In genomic region chr1:110783292-110783918, GRCh38 we compare ENCODE assay signal across 8 cellular contexts.
DNase-seq lines count a peak whose midpoint lies in the region; ATAC-seq and TF ChIP-seq lines count a peak whose summit lies in the region.

No MANE protein-coding gene starts in this region.

- TF ChIP-seq CTCF in BE2C (IDR thresholded peaks at IDR 0.05; ENCODE audit: low read depth, low read length), result peak; percentile 99

- H3K36me3 Mint-ChIP-seq in activated CD4-positive, alpha-beta T cell treated with anti-CD3 and anti-CD28 coated beads, Interleukin-2, amount 10 ng/mL, durations not matched to agents 24 days and 14 days (ENCODE audit: low read depth), result no peaks in the 10 kb centered on the region
- H3K36me3 Mint-ChIP-seq in stimulated activated effector memory CD8-positive, alpha-beta T cell treated with anti-CD3 and anti-CD28 coated beads, Interleukin-12 subunit alpha, Interleukin-12 subunit beta, amount 100 ng/mL, for 72 hours, result no peaks in the 10 kb centered on the region

- H3K36me3 ChIP-seq in BE2C, result no peaks in the 10 kb centered on the region
- H3K36me3 ChIP-seq in HAP-1 (replicated peaks), result no peaks in the 10 kb centered on the region

- intact Hi-C loops in activated CD4-positive, alpha-beta T cell treated with anti-CD3 and anti-CD28 coated beads, Interleukin-2, amount 10 ng/mL, durations not matched to agents 24 days and 14 days (cut with micrococcal nuclease), result loop anchor here (1.0 to 10.0 kb wide), 6 partner anchors 17 to 379 kb away; partner anchors contain the start of gene LAMTOR5

- H3K27me3 ChIP-seq in BE2C, result peaks cover 10% of the 10 kb centered on the region
- H3K27me3 ChIP-seq in HAP-1 (ENCODE audit: low read depth), result no peaks in the 10 kb centered on the region

- no peak overlapping the region for H3K4me3 ChIP-seq in BE2C (ENCODE audit: low read depth, low read length)
- H3K4me3 ChIP-seq in HAP-1, result no peak overlapping the region

- H3K27ac Mint-ChIP-seq in activated CD4-positive, alpha-beta T cell treated with anti-CD3 and anti-CD28 coated beads, Interleukin-2, amount 10 ng/mL, durations not matched to agents 24 days and 14 days, result no peak overlapping the region
- no peak overlapping the region for H3K27ac Mint-ChIP-seq in stimulated activated effector memory CD8-positive, alpha-beta T cell treated with anti-CD3 and anti-CD28 coated beads, Interleukin-12 subunit alpha, Interleukin-12 subunit beta, amount 100 ng/mL, for 72 hours

- in situ Hi-C loops in HAP-1 (cut with MboI; ENCODE audit: low sequenced_read_pairs), result loop anchor here (10.0 kb wide), 1 partner anchor 259 kb away; no protein-coding TSS in a partner anchor

- peaks cover under 1% of the 10 kb centered on the region for H3K9me3 Mint-ChIP-seq in activated CD4-positive, alpha-beta T cell treated with anti-CD3 and anti-CD28 coated beads, Interleukin-2, amount 10 ng/mL, durations not matched to agents 24 days and 14 days
- no peaks in the 10 kb centered on the region for H3K9me3 Mint-ChIP-seq in stimulated activated effector memory CD8-positive, alpha-beta T cell treated with anti-CD3 and anti-CD28 coated beads, Interleukin-12 subunit alpha, Interleukin-12 subunit beta, amount 100 ng/mL, for 72 hours

- H3K27me3 Mint-ChIP-seq in activated CD4-positive, alpha-beta T cell treated with anti-CD3 and anti-CD28 coated beads, Interleukin-2, amount 10 ng/mL, durations not matched to agents 24 days and 14 days, result peaks cover 9% of the 10 kb centered on the region

- H3K4me1 Mint-ChIP-seq in activated CD4-positive, alpha-beta T cell treated with anti-CD3 and anti-CD28 coated beads, Interleukin-2, amount 10 ng/mL, durations not matched to agents 24 days and 14 days, result peaks cover 44% of the 10 kb centered on the region
- peaks cover 56% of the 10 kb centered on the region for H3K4me1 Mint-ChIP-seq in stimulated activated effector memory CD8-positive, alpha-beta T cell treated with anti-CD3 and anti-CD28 coated beads, Interleukin-12 subunit alpha, Interleukin-12 subunit beta, amount 100 ng/mL, for 72 hours

- ATAC-seq in stimulated activated effector memory CD8-positive, alpha-beta T cell treated with anti-CD3 and anti-CD28 coated beads, Interleukin-12 subunit alpha, Interleukin-12 subunit beta, amount 100 ng/mL, for 72 hours, result peak; percentile 62
- no peak for ATAC-seq in GM21576 (IDR thresholded peaks at IDR 0.05; ENCODE audit: unreplicated experiment)

- DNase-seq in BE2C (peak; percentile 45), HAP-1 (ENCODE audit: low spot score in 2 of 2) (peak; percentile 28 to 42), NCI-H510A treated with DMSO at 0.1 percent for 48 hours (lab: John Stamatoyannopoulos, UW) (peak; percentile 82), lung microvascular endothelial cell (ENCODE audit: low read depth in 2 of 2) (peak; percentile 61 to 70)
- peak; percentile 90 for DNase-seq in activated CD4-positive, alpha-beta T cell treated with anti-CD3 and anti-CD28 coated beads, Interleukin-2, amount 10 ng/mL, durations not matched to agents 24 days and 14 days
- DNase-seq in effector CD4-positive, alpha-beta T cell, result peak; percentile 46
- DNase-seq in stimulated activated effector memory CD8-positive, alpha-beta T cell treated with anti-CD3 and anti-CD28 coated beads, Interleukin-12 subunit alpha, Interleukin-12 subunit beta, amount 100 ng/mL, for 72 hours (ENCODE audit: low spot score in 2 of 2), result peak; percentile 27 to 68

- H3K9me3 ChIP-seq in BE2C, result peaks cover 3% of the 10 kb centered on the region; the same call in 1 of the 2 replicates
- no peaks in the 10 kb centered on the region for H3K9me3 ChIP-seq in HAP-1

- no peaks in the 10 kb centered on the region for H3K4me1 ChIP-seq in BE2C
- H3K4me1 ChIP-seq in HAP-1, result no peaks in the 10 kb centered on the region

- no peak overlapping the region for H3K4me3 Mint-ChIP-seq in activated CD4-positive, alpha-beta T cell treated with anti-CD3 and anti-CD28 coated beads, Interleukin-2, amount 10 ng/mL, durations not matched to agents 24 days and 14 days
- no peak overlapping the region for H3K4me3 Mint-ChIP-seq in stimulated activated effector memory CD8-positive, alpha-beta T cell treated with anti-CD3 and anti-CD28 coated beads, Interleukin-12 subunit alpha, Interleukin-12 subunit beta, amount 100 ng/mL, for 72 hours

Comparison
In these comparisons a context has a peak if more than half of its experiments do, and no peak if none do; other contexts are left out.
1. DNase-seq: peak in every context shown above with its lines; median percentile 90 in activated CD4-positive, alpha-beta T cell treated with anti-CD3 and anti-CD28 coated beads, Interleukin-2, amount 10 ng/mL, durations not matched to agents 24 days and 14 days; 82 in NCI-H510A treated with DMSO at 0.1 percent for 48 hours; 66 in lung microvascular endothelial cell; 48 in stimulated activated effector memory CD8-positive, alpha-beta T cell treated with anti-CD3 and anti-CD28 coated beads, Interleukin-12 subunit alpha, Interleukin-12 subunit beta, amount 100 ng/mL, for 72 hours; 46 in effector CD4-positive, alpha-beta T cell; 45 in BE2C; 35 in HAP-1.